8 cellular contexts compared by ENCODE assay signal in the genomic region with DNA sequence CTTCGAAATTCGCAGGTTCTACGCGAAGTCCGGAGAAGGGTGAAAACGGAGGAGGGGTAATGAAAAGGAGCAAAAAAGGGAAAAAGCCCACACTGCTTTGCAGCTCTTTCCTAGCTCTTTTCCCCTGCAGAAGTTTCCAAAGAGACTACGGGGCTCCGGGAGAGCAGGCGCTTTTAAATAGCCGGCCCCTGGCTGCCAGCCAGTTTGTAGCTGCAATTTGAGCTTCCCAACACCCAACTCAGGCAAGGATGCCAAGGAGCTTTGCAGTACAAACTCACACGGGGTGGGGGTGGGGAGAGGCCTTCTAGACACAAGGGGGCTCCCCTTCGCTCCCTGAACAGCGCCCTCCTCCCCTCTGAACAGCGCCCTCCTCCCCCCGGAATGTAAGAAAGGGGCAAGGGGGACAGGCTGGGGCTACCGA. TPM values are rescaled to one million over a fixed set of nuclear protein-coding genes. Genes with fewer than 3 reads are reported as not detected.
DNase-seq lines count a peak whose midpoint lies in the region; ATAC-seq and TF ChIP-seq lines count a peak whose summit lies in the region.

TSS of gene IGFBP5 (minus strand) at position 149 of the 421 bp plus-strand sequence. CDS start 774 bp downstream, outside the sequence.

- peak; percentile 84 to 90 for TF ChIP-seq POLR2A in gastroesophageal sphincter (IDR thresholded peaks at IDR 0.05)

- H3K9me3 Mint-ChIP-seq in activated T-helper 17 cell treated with anti-CD3 and anti-CD28 coated beads, Interleukin-2, amount 50 U/mL, for 72 hours: no peaks in the 10 kb centered on the region
- no peaks in the 10 kb centered on the region for H3K9me3 Mint-ChIP-seq in nephron progenitor cell

- peaks cover 6% of the 10 kb centered on the region for H3K4me1 Mint-ChIP-seq in activated T-helper 17 cell treated with anti-CD3 and anti-CD28 coated beads, Interleukin-2, amount 50 U/mL, for 72 hours
- H3K4me1 Mint-ChIP-seq in nephron progenitor cell: peaks cover 41% of the 10 kb centered on the region

- no peak for ATAC-seq in activated T-helper 17 cell treated with anti-CD3 and anti-CD28 coated beads, Interleukin-2, amount 50 U/mL, for 72 hours (replicated peaks)
- peak; percentile 22 for ATAC-seq in gastroesophageal sphincter
- no peak for ATAC-seq in HG03039 (IDR thresholded peaks at IDR 0.05; ENCODE audit: unreplicated experiment)
- ATAC-seq in HG02571 (IDR thresholded peaks at IDR 0.05; ENCODE audit: unreplicated experiment): no peak

- TF ChIP-seq CTCF in BE2C (IDR thresholded peaks at IDR 0.05; ENCODE audit: low read depth, low read length) (peak; percentile 16; the same call in 1 of the 2 replicates), gastroesophageal sphincter (IDR thresholded peaks at IDR 0.05) (peak in 3 of 4 experiments; percentile 26 to 49 (median 32)), nephron progenitor cell (IDR thresholded peaks at IDR 0.05) (no peak), GM10266 (IDR thresholded peaks at IDR 0.05; ENCODE audit: control insufficient read depth, insufficient read depth, low read depth, missing control alignments) (no peak)

- H3K9me3 ChIP-seq in BE2C (no peaks in the 10 kb centered on the region), gastroesophageal sphincter (no peaks in the 10 kb centered on the region)

- WGBS in gastroesophageal sphincter (ENCODE audit: low coverage in 1 of 2), 2 donors: 0 to 1% methylated on average over 9 to 10 of the region's 16 CpGs

- peak within 1 kb of the TSS; percentile 35 for H3K4me3 Mint-ChIP-seq in activated T-helper 17 cell treated with anti-CD3 and anti-CD28 coated beads, Interleukin-2, amount 50 U/mL, for 72 hours
- H3K4me3 Mint-ChIP-seq in nephron progenitor cell: peak within 1 kb of the TSS; percentile 91

- DNase-seq in BE2C (peak; percentile 86), NCI-H1092 treated with DMSO at 0.1 percent for 48 hours (lab: John Stamatoyannopoulos, UW) (peak; percentile 87), nephron progenitor cell (peak; percentile 72), GM10266 (ENCODE audit: extremely low spot score) (no peak)

- peak within 1 kb of the TSS; percentile 92 to 97 (median 92) for H3K27ac ChIP-seq in gastroesophageal sphincter

- peaks cover 60% of the 10 kb centered on the region for H3K27me3 Mint-ChIP-seq in activated T-helper 17 cell treated with anti-CD3 and anti-CD28 coated beads, Interleukin-2, amount 50 U/mL, for 72 hours
- no peaks in the 10 kb centered on the region for H3K27me3 Mint-ChIP-seq in nephron progenitor cell (ENCODE audit: low read depth, poor library complexity)

- H3K36me3 Mint-ChIP-seq in activated T-helper 17 cell treated with anti-CD3 and anti-CD28 coated beads, Interleukin-2, amount 50 U/mL, for 72 hours (ENCODE audit: low read depth): no peaks in the 10 kb centered on the region
- H3K36me3 Mint-ChIP-seq in nephron progenitor cell (ENCODE audit: low read depth): peaks cover under 1% of the 10 kb centered on the region

- no peaks in the 10 kb centered on the region for H3K27me3 ChIP-seq in BE2C
- H3K27me3 ChIP-seq in gastroesophageal sphincter: peaks cover 11% of the 10 kb centered on the region

- no peak within 1 kb of the TSS for H3K27ac Mint-ChIP-seq in activated T-helper 17 cell treated with anti-CD3 and anti-CD28 coated beads, Interleukin-2, amount 50 U/mL, for 72 hours
- H3K27ac Mint-ChIP-seq in nephron progenitor cell: peak within 1 kb of the TSS; percentile 88

- TF ChIP-seq EP300 in gastroesophageal sphincter (IDR thresholded peaks at IDR 0.05): no peak

- H3K36me3 ChIP-seq in BE2C (no peaks in the 10 kb centered on the region), gastroesophageal sphincter (no peaks in the 10 kb centered on the region)

- H3K4me3 ChIP-seq in BE2C (ENCODE audit: low read depth, low read length): peak within 1 kb of the TSS; percentile 71
- peak within 1 kb of the TSS; percentile 46 to 82 for H3K4me3 ChIP-seq in gastroesophageal sphincter

- peaks cover 47% of the 10 kb centered on the region for H3K4me1 ChIP-seq in BE2C
- peaks cover 3 to 83% (median 9%) of the 10 kb centered on the region in 3 donors for H3K4me1 ChIP-seq in gastroesophageal sphincter

RNA-seq across cellular contexts. Expression of gene IGFBP5, which starts in this region (rescaled TPM):
- polyA plus RNA-seq in BE2C (2012; ENCODE audit: insufficient read depth, insufficient read length, low read depth): 34.8 TPM
- not detected for total RNA-seq in activated T-helper 17 cell treated with anti-CD3 and anti-CD28 coated beads, Interleukin-2, amount 50 U/mL, for 72 hours
- 1,000 to 10,000 TPM in 1 of 4 donors, 100 to 1,000 TPM in 3; 313 to 1,402 (median 682) TPM for total RNA-seq in gastroesophageal sphincter

Comparison
In these comparisons a context has a peak if more than half of its experiments do, and no peak if none do; other contexts are left out.
1. RNA of gene IGFBP5 (total RNA-seq): 313 to 1,402 TPM in gastroesophageal sphincter; not detected in activated T-helper 17 cell treated with anti-CD3 and anti-CD28 coated beads, Interleukin-2, amount 50 U/mL, for 72 hours; every median in the first group is over 100 times any median in the second.
2. CTCF ChIP-seq: peak in BE2C (single experiment) and gastroesophageal sphincter (3 of 4); none in nephron progenitor cell (single experiment) and GM10266 (single experiment).